In genomic region chr6:36067374-36068011, GRCh38 we compare ENCODE assay signal across 12 cellular contexts. TPM values are rescaled to one million over a fixed set of nuclear protein-coding genes. Genes with fewer than 3 reads are reported as not detected.
DNase-seq lines count a peak whose midpoint lies in the region; ATAC-seq, FAIRE-seq and TF ChIP-seq lines count a peak whose summit lies in the region.
"Had no signal": no experiment of that assay in that cellular context is flagged by ENCODE, and none has a peak within 500 bp of the region (broad histone marks: within the 10 kb centered on the region; RNA-seq: fewer than 3 reads in every experiment).

No MANE protein-coding gene starts in this region.

- H3K9me1 ChIP-seq in endothelial cell of umbilical vein (replicated peaks; ENCODE audit: control insufficient read depth, extremely low read depth, insufficient read depth, low read length) = no peaks in the 10 kb centered on the region

- H3K4me1 Mint-ChIP-seq in CD4-positive, alpha-beta T cell (ENCODE audit: low read depth) = peaks cover 73% of the 10 kb centered on the region
- peaks cover 6 to 27% (median 25%) of the 10 kb centered on the region in 3 donors for H3K4me1 Mint-ChIP-seq in IgD-negative memory B cell
- H3K4me1 Mint-ChIP-seq in natural killer cell = peaks cover 73 to 79% of the 10 kb centered on the region in 2 donors

- DNase-seq in CD4-positive, alpha-beta T cell = no peak
- DNase-seq in endothelial cell of umbilical vein (ENCODE audit: low read depth, low spot score) = peak; percentile 30
- DNase-seq in natural killer cell = no peak
- no peak for DNase-seq in NCI-H82 treated with DMSO at 0.1 percent for 48 hours (lab: John Stamatoyannopoulos, UW; ENCODE audit: unreplicated experiment)
- no peak for DNase-seq in ecto neural progenitor cell (ENCODE audit: low spot score)
- DNase-seq: KBM-7; stimulated activated CD4-positive, alpha-beta T cell treated with anti-CD3 and anti-CD28 coated beads, Interleukin-4, amount 100 ng/mL, for 1 hour; transverse colon had no signal

- no peaks in the 10 kb centered on the region for H3K27me3 ChIP-seq in CD4-positive, alpha-beta T cell (ENCODE audit: control insufficient read depth, insufficient read depth, low read length)
- no peaks in the 10 kb centered on the region for H3K27me3 ChIP-seq in endothelial cell of umbilical vein (ENCODE audit: control insufficient read depth in 2 of 2, insufficient read depth in 2 of 2, low read length in 2 of 2)
- H3K27me3 ChIP-seq: transverse colon had no signal

- intact Hi-C loops in CD4-positive, alpha-beta T cell (cut with DNase I, micrococcal nuclease) = loop anchor here in 1 of 2 experiments (5.0 kb wide), 1 partner anchor 35 kb away; no protein-coding TSS in a partner anchor
- intact Hi-C loops in endothelial cell of umbilical vein (cut with micrococcal nuclease) (no loop called here), natural killer cell (cut with micrococcal nuclease) (no loop called here)

- no peaks in the 10 kb centered on the region for H3K27me3 Mint-ChIP-seq in CD4-positive, alpha-beta T cell
- H3K27me3 Mint-ChIP-seq in IgD-negative memory B cell (no peaks in the 10 kb centered on the region), natural killer cell (ENCODE audit: low read depth in 2 of 2) (no peaks in the 10 kb centered on the region)

- CTCF ChIA-PET in CD4-positive, alpha-beta T cell (lab: Charles Lee) = interaction anchor here (1.7 kb wide), 1 partner anchor 40 kb away, joined by 4 read pairs; the partner anchor contains the start of gene MAPK14
- CTCF ChIA-PET in endothelial cell of umbilical vein (lab: Charles Lee) = interaction anchor here (0.7 to 3.0 kb wide), 4 partner anchors 9 to 39 kb away, joined by 3 to 9 read pairs (median 4); no protein-coding TSS in a partner anchor

- no peak for FAIRE-seq in endothelial cell of umbilical vein (lab: Jason Lieb, UNC)
- FAIRE-seq: GM18507 had no signal

- H3K4me3 Mint-ChIP-seq in CD4-positive, alpha-beta T cell = no peak overlapping the region
- no peak overlapping the region for H3K4me3 Mint-ChIP-seq in IgD-negative memory B cell
- no peak overlapping the region for H3K4me3 Mint-ChIP-seq in natural killer cell

- TF ChIP-seq POLR2A in endothelial cell of umbilical vein (IDR thresholded peaks at IDR 0.05; ENCODE audit: low read depth, low read length) = no peak

- TF ChIP-seq CTCF in CD4-positive, alpha-beta T cell (IDR thresholded peaks at IDR 0.05) = no peak
- no peak for TF ChIP-seq CTCF in endothelial cell of umbilical vein (IDR thresholded peaks at IDR 0.05; ENCODE audit: extremely low read depth in 1 of 2, insufficient read depth in 1 of 2, low read depth in 1 of 2, low read length in 2 of 2)
- no peak for TF ChIP-seq CTCF in natural killer cell (IDR thresholded peaks at IDR 0.05)

- H3K79me2 ChIP-seq in endothelial cell of umbilical vein (ENCODE audit: control insufficient read depth, insufficient read depth, low read length) = peaks cover 91% of the 10 kb centered on the region

- H3K4me2 ChIP-seq in endothelial cell of umbilical vein (ENCODE audit: insufficient read depth, low read length) = no peak overlapping the region

- no peaks in the 10 kb centered on the region for H3K9me3 Mint-ChIP-seq in CD4-positive, alpha-beta T cell
- H3K9me3 Mint-ChIP-seq in IgD-negative memory B cell (no peaks in the 10 kb centered on the region), natural killer cell (no peaks in the 10 kb centered on the region)

- peaks cover 4% of the 10 kb centered on the region for H3K4me1 ChIP-seq in endothelial cell of umbilical vein (ENCODE audit: control insufficient read depth, extremely low read depth, insufficient read depth, low read length)

- peaks cover 50% of the 10 kb centered on the region for H3K36me3 Mint-ChIP-seq in CD4-positive, alpha-beta T cell (ENCODE audit: low read depth)
- peaks cover 3% of the 10 kb centered on the region for H3K36me3 Mint-ChIP-seq in IgD-negative memory B cell
- no peaks in the 10 kb centered on the region for H3K36me3 Mint-ChIP-seq in natural killer cell

- no peak overlapping the region for H3K27ac ChIP-seq in CD4-positive, alpha-beta T cell (ENCODE audit: low read depth, low read length)
- no peak overlapping the region for H3K27ac ChIP-seq in endothelial cell of umbilical vein (ENCODE audit: insufficient read depth, low read depth, low read length)

- dilution Hi-C loops in endothelial cell of umbilical vein (cut with MboI; ENCODE audit: extremely low pct_ligation_motif_present, low sequenced_read_pairs) = no loop called here

- no peak for ATAC-seq in CD4-positive, alpha-beta T cell (ENCODE audit: poor library complexity)
- ATAC-seq in natural killer cell = peak in 1 of 3 donors; percentile 43
- ATAC-seq in GM19397 (IDR thresholded peaks at IDR 0.05; ENCODE audit: unreplicated experiment) = no peak
- ATAC-seq in HG03039 (IDR thresholded peaks at IDR 0.05; ENCODE audit: unreplicated experiment) = no peak

- H3K27ac Mint-ChIP-seq in CD4-positive, alpha-beta T cell = peak overlapping the region; percentile 63
- peak overlapping the region in 2 of 3 donors; percentile 31 to 72 for H3K27ac Mint-ChIP-seq in IgD-negative memory B cell
- H3K27ac Mint-ChIP-seq in natural killer cell = peak overlapping the region; percentile 31 to 45

- H3K9me3 ChIP-seq in CD4-positive, alpha-beta T cell (ENCODE audit: control insufficient read depth, low read length) = no peaks in the 10 kb centered on the region
- no peaks in the 10 kb centered on the region for H3K9me3 ChIP-seq in endothelial cell of umbilical vein (replicated peaks; ENCODE audit: control insufficient read depth, insufficient read depth, low read length)
- H3K9me3 ChIP-seq: transverse colon had no signal

- no TSS peak for BruUV-seq in endothelial cell of umbilical vein (replicated peaks; lab: Mats Ljungman, UMichigan)

- H4K20me1 ChIP-seq in endothelial cell of umbilical vein (replicated peaks; ENCODE audit: control insufficient read depth, extremely low read depth, insufficient read depth, low read length) = peaks cover 7% of the 10 kb centered on the region

- H3K9ac ChIP-seq in endothelial cell of umbilical vein (replicated peaks; ENCODE audit: extremely low read depth, insufficient read depth, low read length) = no peak overlapping the region

- no peaks in the 10 kb centered on the region for H3K36me3 ChIP-seq in endothelial cell of umbilical vein (ENCODE audit: control insufficient read depth in 2 of 2, extremely low read depth in 1 of 2, insufficient read depth in 2 of 2, low read length in 2 of 2)
- H3K36me3 ChIP-seq: transverse colon had no signal

- no peak overlapping the region for H3K4me3 ChIP-seq in endothelial cell of umbilical vein (replicated peaks in 1 of 3; ENCODE audit: insufficient read depth in 1 of 3, low read depth in 1 of 3, low read length in 3 of 3)
- H3K4me3 ChIP-seq: transverse colon had no signal

- H2AFZ ChIP-seq in endothelial cell of umbilical vein (ENCODE audit: low read depth, low read length) = no peak overlapping the region

- POLR2A ChIA-PET in CD4-positive, alpha-beta T cell (lab: Charles Lee) = no interaction called here
- POLR2A ChIA-PET in endothelial cell of umbilical vein (lab: Charles Lee) = no interaction called here

TF ChIP-seq in endothelial cell of umbilical vein, 7 proteins besides CTCF, POLR2A, EP300 and RAD21:
- TF ChIP-seq JUN (IDR thresholded peaks at IDR 0.05; ENCODE audit: borderline replicate concordance, insufficient read depth, insufficient read length, low read depth) = no peak
- no peak for TF ChIP-seq POLR2AphosphoS5 (IDR thresholded peaks at IDR 0.05; ENCODE audit: insufficient read depth, low read depth, low read length)
- no peak for TF ChIP-seq FOS (IDR thresholded peaks at IDR 0.05; ENCODE audit: borderline replicate concordance, insufficient read depth, low read length)
- TF ChIP-seq GATA2 (IDR thresholded peaks at IDR 0.05; ENCODE audit: insufficient read depth, insufficient read length, low read depth, low read length) = peak; percentile 25

RNA-seq across cellular contexts. Expression of gene MAPK14, which starts 39.9 kb away (rescaled TPM):
- total RNA-seq in CD4-positive, alpha-beta T cell = 10 to 100 TPM; 42.6 to 42.8 TPM
- polyA plus RNA-seq in IgD-negative memory B cell (33.4 TPM), endothelial cell of umbilical vein (26.6 and 33.3 TPM in 2 replicates)
- total RNA-seq in endothelial cell of umbilical vein (50.6 and 54.1 TPM in 2 replicates), natural killer cell (100 to 1,000 TPM in 1 of 3 donors, 10 to 100 TPM in 2; 68.0 to 106 (median 84.5) TPM)
- polyA plus RNA-seq in endothelial cell of umbilical vein (2011; cell fraction: cytosol; rRNA removed) = 27.6 and 28.3 TPM in 2 replicates
- polyA plus RNA-seq in endothelial cell of umbilical vein (2011; cell fraction: nucleus; rRNA removed) = 89.0 and 116 TPM in 2 replicates
- 38.0 and 46.2 TPM in 2 replicates for polyA plus RNA-seq in endothelial cell of umbilical vein (2012)
- polyA minus RNA-seq in endothelial cell of umbilical vein = 81.3 and 87.7 TPM in 2 replicates
- polyA minus RNA-seq in endothelial cell of umbilical vein (2011; cell fraction: cytosol; rRNA and poly(A)+ RNA removed) = 45.7 TPM
- 122 and 189 TPM in 2 replicates for polyA minus RNA-seq in endothelial cell of umbilical vein (2011; cell fraction: nucleus; rRNA and poly(A)+ RNA removed)

RNA-seq across cellular contexts. Expression of gene SLC26A8, which starts 43.1 kb away (rescaled TPM):
- total RNA-seq in CD4-positive, alpha-beta T cell = not detected
- polyA plus RNA-seq in IgD-negative memory B cell (not detected), endothelial cell of umbilical vein (0.01 and 0.08 TPM in 2 replicates)
- total RNA-seq in endothelial cell of umbilical vein (not detected in 2 replicates), natural killer cell (under 1 TPM in 1 of 3 donors, not detected in 2; 0.93 TPM)
- polyA plus RNA-seq in endothelial cell of umbilical vein (2011; cell fraction: cytosol; rRNA removed) = 0.03 TPM in 1 of 2 replicates, not detected in the other
- 0.06 and 0.07 TPM in 2 replicates for polyA plus RNA-seq in endothelial cell of umbilical vein (2011; cell fraction: nucleus; rRNA removed)
- 0.04 TPM in 1 of 2 replicates, not detected in the other for polyA plus RNA-seq in endothelial cell of umbilical vein (2012)
- polyA minus RNA-seq in endothelial cell of umbilical vein = not detected in 2 replicates
- polyA minus RNA-seq in endothelial cell of umbilical vein (2011; cell fraction: cytosol; rRNA and poly(A)+ RNA removed) = not detected
- polyA minus RNA-seq in endothelial cell of umbilical vein (2011; cell fraction: nucleus; rRNA and poly(A)+ RNA removed) = 0.19 TPM in 1 of 2 replicates, not detected in the other
